ENCODE assay signal across 9 cellular contexts in the genomic region with DNA sequence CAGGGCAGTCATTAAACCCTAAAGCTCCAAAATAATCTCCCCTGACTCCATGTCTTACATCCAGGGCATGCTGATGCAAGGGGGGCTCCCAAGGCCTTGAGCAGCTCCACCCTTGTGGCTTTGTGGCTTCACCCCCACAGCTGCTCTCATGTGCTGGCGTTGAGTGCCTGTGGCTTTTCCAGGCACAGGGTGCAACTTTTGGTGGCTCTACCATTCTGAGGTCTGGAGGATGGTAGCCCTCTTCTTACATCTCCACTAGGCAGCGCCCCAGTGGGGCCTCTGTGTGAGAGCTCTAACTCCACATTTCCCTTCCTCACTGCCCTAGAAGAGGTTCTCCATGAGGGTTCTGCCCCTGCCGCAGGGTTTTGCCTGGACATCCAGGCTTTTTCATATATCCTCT. TPM values are rescaled to one million over a fixed set of nuclear protein-coding genes. Genes with fewer than 3 reads are reported as not detected.
"Had no signal": no experiment of that assay in that cellular context is flagged by ENCODE, and none has a peak within 500 bp of the region (broad histone marks: within the 10 kb centered on the region; RNA-seq: fewer than 3 reads in every experiment).

No MANE protein-coding gene starts in this region.

- H2AFZ ChIP-seq: GM23248 had no signal

- H3K9ac ChIP-seq: GM23248 had no signal

- DNase-seq: GM23248, GOT3, H7, HFFc6, KBM-7 had no signal

- H3K4me1 ChIP-seq: HAP-1 had no signal

- H3K36me3 ChIP-seq: HAP-1 had no signal

- ATAC-seq: HCT116, HepG2 had no signal

- H3K4me3 ChIP-seq: GM23248, HAP-1 had no signal

- H3K27ac ChIP-seq: GM23248, HL-60 had no signal

RNA-seq across cellular contexts. Expression of a gene that starts 35.1 kb away (rescaled TPM):
- total RNA-seq: H7, HepG2 had no signal
